Comparison of ENCODE assay signal across 10 cellular contexts in genomic region chr10:13056461-13057077, GRCh38. TPM values are rescaled to one million over a fixed set of nuclear protein-coding genes. Genes with fewer than 3 reads are reported as not detected.
DNase-seq lines count a peak whose midpoint lies in the region; ATAC-seq and TF ChIP-seq lines count a peak whose summit lies in the region.
"Had no signal": no experiment of that assay in that cellular context is flagged by ENCODE, and none has a peak within 500 bp of the region (broad histone marks: within the 10 kb centered on the region; RNA-seq: fewer than 3 reads in every experiment).

No MANE protein-coding gene starts in this region.

- no peaks in the 10 kb centered on the region for H3K4me1 ChIP-seq in Caco-2
- no peaks in the 10 kb centered on the region for H3K4me1 ChIP-seq in vagina
- H3K4me1 ChIP-seq in uterus = no peaks in the 10 kb centered on the region
- H3K4me1 ChIP-seq: left lung had no signal

- no peaks in the 10 kb centered on the region for H3K36me3 ChIP-seq in Caco-2 (ENCODE audit: control insufficient read depth, insufficient read depth, low read length)
- no peaks in the 10 kb centered on the region for H3K36me3 ChIP-seq in vagina
- no peaks in the 10 kb centered on the region for H3K36me3 ChIP-seq in uterus
- H3K36me3 ChIP-seq: left lung had no signal

- CTCF ChIA-PET in Caco-2 (lab: Charles Lee) = interaction anchor here (1.4 to 1.6 kb wide), 2 partner anchors 88 to 274 kb away, joined by 3 to 4 read pairs; no protein-coding TSS in a partner anchor

- no TSS peak for BruUV-seq in Caco-2 (replicated peaks; lab: Mats Ljungman, UMichigan)

- POLR2A ChIA-PET in Caco-2 (lab: Charles Lee) = no interaction called here

- H3K9me3 Mint-ChIP-seq in Caco-2 (ENCODE audit: unreplicated experiment) = no peaks in the 10 kb centered on the region
- no peaks in the 10 kb centered on the region for H3K9me3 Mint-ChIP-seq in nephron
- H3K9me3 Mint-ChIP-seq: activated naive CD8-positive, alpha-beta T cell treated with anti-CD3 and anti-CD28 coated beads, Interleukin-2, amount 50 U/mL, for 24 hours had no signal

- no peaks in the 10 kb centered on the region for H3K4me1 Mint-ChIP-seq in Caco-2 (ENCODE audit: low read depth, unreplicated experiment)
- H3K4me1 Mint-ChIP-seq in nephron = no peaks in the 10 kb centered on the region
- H3K4me1 Mint-ChIP-seq: activated naive CD8-positive, alpha-beta T cell treated with anti-CD3 and anti-CD28 coated beads, Interleukin-2, amount 50 U/mL, for 24 hours had no signal

- H3K36me3 Mint-ChIP-seq in Caco-2 (ENCODE audit: insufficient read depth, unreplicated experiment) (no peaks in the 10 kb centered on the region), nephron (ENCODE audit: low read depth) (no peaks in the 10 kb centered on the region)

- H3K9me3 ChIP-seq in Caco-2 (no peaks in the 10 kb centered on the region), vagina (no peaks in the 10 kb centered on the region), uterus (no peaks in the 10 kb centered on the region)
- H3K9me3 ChIP-seq: left lung had no signal

- H3K4me3 Mint-ChIP-seq in Caco-2 (ENCODE audit: unreplicated experiment) (no peak overlapping the region), nephron (no peak overlapping the region)
- H3K4me3 Mint-ChIP-seq: activated naive CD8-positive, alpha-beta T cell treated with anti-CD3 and anti-CD28 coated beads, Interleukin-2, amount 50 U/mL, for 24 hours had no signal

- no peaks in the 10 kb centered on the region for H3K27me3 Mint-ChIP-seq in Caco-2 (ENCODE audit: insufficient read depth, unreplicated experiment)
- peaks cover 2% of the 10 kb centered on the region for H3K27me3 Mint-ChIP-seq in nephron (ENCODE audit: low read depth)

- TF ChIP-seq CTCF in Caco-2 (IDR thresholded peaks at IDR 0.05; ENCODE audit: insufficient read depth in 1 of 2, low read depth in 1 of 2, low read length in 1 of 2, severe bottlenecking in 1 of 2, unreplicated experiment in 1 of 2) = peak; percentile 64 to 88
- TF ChIP-seq CTCF in choroid plexus epithelial cell (conservative IDR thresholded peaks at IDR 0.05; ENCODE audit: low read depth, low read length) = peak; percentile 85
- peak; percentile 49 to 56 (median 50) for TF ChIP-seq CTCF in nephron (IDR thresholded peaks at IDR 0.05; ENCODE audit: unreplicated experiment in 3 of 3)
- TF ChIP-seq CTCF in vagina (IDR thresholded peaks at IDR 0.05) = peak in 1 of 3 experiments; percentile 18
- TF ChIP-seq CTCF in uterus (IDR thresholded peaks at IDR 0.05) = peak in 2 of 4 experiments; percentile 9 to 31

- DNase-seq in Caco-2 (peak in 1 of 2 experiments; percentile 62), M059J (ENCODE audit: low read depth) (peak; percentile 9), choroid plexus epithelial cell (ENCODE audit: low read depth) (peak; percentile 63), vagina (ENCODE audit: extremely low spot score in 2 of 2) (no peak), uterus (no peak)
- DNase-seq: activated naive CD8-positive, alpha-beta T cell treated with anti-CD3 and anti-CD28 coated beads, Interleukin-2, amount 50 U/mL, for 24 hours; left lung had no signal

- H3K4me3 ChIP-seq in Caco-2 (ENCODE audit: low read depth, low read length) (no peak overlapping the region), choroid plexus epithelial cell (ENCODE audit: low read depth, low read length) (no peak overlapping the region), vagina (no peak overlapping the region), uterus (no peak overlapping the region)
- H3K4me3 ChIP-seq: left lung had no signal

- H3K27ac ChIP-seq in vagina (no peak overlapping the region), uterus (no peak overlapping the region)
- H3K27ac ChIP-seq: left lung had no signal

- intact Hi-C loops in Caco-2 (cut with micrococcal nuclease; ENCODE audit: unreplicated experiment) (loop anchor here (1.0 kb wide), 4 partner anchors 154 to 792 kb away; no protein-coding TSS in a partner anchor), vagina (cut with DNase I) (no loop called here), uterus (cut with DNase I; ENCODE audit: low total_unique reads) (no loop called here)

- ATAC-seq in GM21515 (IDR thresholded peaks at IDR 0.05; ENCODE audit: unreplicated experiment) (no peak), HG02981 (IDR thresholded peaks at IDR 0.05; ENCODE audit: unreplicated experiment) (no peak)
- ATAC-seq: activated naive CD8-positive, alpha-beta T cell treated with anti-CD3 and anti-CD28 coated beads, Interleukin-2, amount 50 U/mL, for 24 hours; left lung had no signal

- H3K27me3 ChIP-seq in Caco-2 (replicated peaks; ENCODE audit: control insufficient read depth, insufficient read depth, low read length) (no peaks in the 10 kb centered on the region), vagina (no peaks in the 10 kb centered on the region), uterus (no peaks in the 10 kb centered on the region)

- H3K27ac Mint-ChIP-seq in Caco-2 (ENCODE audit: unreplicated experiment) (no peak overlapping the region), nephron (no peak overlapping the region)
- H3K27ac Mint-ChIP-seq: activated naive CD8-positive, alpha-beta T cell treated with anti-CD3 and anti-CD28 coated beads, Interleukin-2, amount 50 U/mL, for 24 hours had no signal

- no peak for TF ChIP-seq POLR2A in vagina (IDR thresholded peaks at IDR 0.05)
- TF ChIP-seq POLR2A in uterus (IDR thresholded peaks at IDR 0.05) = no peak

RNA-seq across cellular contexts. Expression of gene OPTN, which starts 43.4 kb away (rescaled TPM):
- total RNA-seq in Caco-2 (2022) (59.6 and 70.9 TPM in 2 replicates), vagina (44.7 TPM), uterus (10 to 100 TPM; 28.3 to 68.3 (median 38.1) TPM)
- 15.9 and 33.4 TPM in 2 replicates for total RNA-seq in M059J (2014; rRNA removed; shearing (Covaris generic))

RNA-seq across cellular contexts. Expression of gene CCDC3, which starts 55.1 kb away (rescaled TPM):
- total RNA-seq in Caco-2 (2022) (1.9 and 3.2 TPM in 2 replicates), vagina (12.8 TPM), uterus (10 to 100 TPM in 3 of 4 donors, 1 to 10 TPM in 1; 7.9 to 40.6 (median 24.9) TPM)
- total RNA-seq in M059J (2014; rRNA removed; shearing (Covaris generic)) = 2.0 and 2.6 TPM in 2 replicates

Comparison
In these comparisons a context has a peak if more than half of its experiments do, and no peak if none do; other contexts are left out.
1. DNase-seq: peak in M059J (single experiment) and choroid plexus epithelial cell (single experiment); none in vagina (0 of 2) and uterus (0 of 2).